15 cellular contexts compared by ENCODE assay signal in genomic region chr1:116506132-116507004, GRCh38.
A peak's percentile ranks its signal among the peaks of the same experiment; 100 is the strongest.
DNase-seq lines count a peak whose midpoint lies in the region; TF ChIP-seq lines count a peak whose summit lies in the region.
"Had no signal": no experiment of that assay in that cellular context is flagged by ENCODE, and none has a peak within 500 bp of the region (broad histone marks: within the 10 kb centered on the region; RNA-seq: fewer than 3 reads in every experiment).

No MANE protein-coding gene starts in this region.

- H3K36me3 Mint-ChIP-seq in activated CD4-positive, alpha-beta memory T cell treated with anti-CD3 and anti-CD28 coated beads, Interleukin-2, amount 10 ng/mL, durations not matched to agents 7 days and 5 days (ENCODE audit: low read depth): peaks cover 39% of the 10 kb centered on the region
- H3K36me3 Mint-ChIP-seq: neural progenitor cell had no signal

- H3K4me2 ChIP-seq in mesenchymal stem cell (ENCODE audit: low read length, poor library complexity, severe bottlenecking): no peak overlapping the region
- H3K4me2 ChIP-seq: neural progenitor cell had no signal

- H3K27ac ChIP-seq in HL-60 (replicated peaks): peak overlapping the region; percentile 84
- no peak overlapping the region for H3K27ac ChIP-seq in mesenchymal stem cell (ENCODE audit: low read length, poor library complexity, severe bottlenecking)
- H3K27ac ChIP-seq in dorsolateral prefrontal cortex: no peak overlapping the region
- H3K27ac ChIP-seq: 22Rv1, neural progenitor cell, tibial artery had no signal

- no peak overlapping the region for H3K14ac ChIP-seq in mesenchymal stem cell (ENCODE audit: low read length in 2 of 2)

- H3K27ac Mint-ChIP-seq in activated CD4-positive, alpha-beta memory T cell treated with anti-CD3 and anti-CD28 coated beads, Interleukin-2, amount 10 ng/mL, durations not matched to agents 7 days and 5 days: peak overlapping the region; percentile 89
- H3K27ac Mint-ChIP-seq: neural progenitor cell had no signal

- intact Hi-C loops in dorsolateral prefrontal cortex (cut with DNase I): no loop called here

- no peaks in the 10 kb centered on the region for H3K27me3 Mint-ChIP-seq in activated CD4-positive, alpha-beta memory T cell treated with anti-CD3 and anti-CD28 coated beads, Interleukin-2, amount 10 ng/mL, durations not matched to agents 7 days and 5 days

- H2BK5ac ChIP-seq in mesenchymal stem cell (ENCODE audit: low read depth, low read length, poor library complexity, severe bottlenecking): no peak overlapping the region

- no peaks in the 10 kb centered on the region for H3K27me3 ChIP-seq in HL-60 (ENCODE audit: insufficient read depth, poor library complexity, severe bottlenecking)
- H3K27me3 ChIP-seq in mesenchymal stem cell (ENCODE audit: control insufficient read depth in 1 of 2, insufficient read depth in 1 of 2, low read length in 2 of 2): no peaks in the 10 kb centered on the region
- H3K27me3 ChIP-seq in dorsolateral prefrontal cortex: no peaks in the 10 kb centered on the region
- H3K27me3 ChIP-seq: neural progenitor cell, tibial artery had no signal

- no peak overlapping the region for H3K23ac ChIP-seq in mesenchymal stem cell (ENCODE audit: low read length in 2 of 2)

- TF ChIP-seq CTCF in HL-60 (IDR thresholded peaks at IDR 0.05; ENCODE audit: insufficient read depth, low read length): no peak
- no peak for TF ChIP-seq CTCF in dorsolateral prefrontal cortex (IDR thresholded peaks at IDR 0.05 in 54 of 56, conservative IDR thresholded peaks at IDR 0.05 in 2 of 56; ENCODE audit: low read depth in 1 of 56, partially characterized antibody in 56 of 56)

- POLR2A ChIA-PET in activated CD4-positive, alpha-beta memory T cell treated with anti-CD3 and anti-CD28 coated beads, Interleukin-2, amount 10 ng/mL, durations not matched to agents 7 days and 5 days (lab: Charles Lee): interaction anchor here (0.8 to 3.8 kb wide), 4 partner anchors 9 to 89 kb away, joined by 3 to 92 read pairs (median 10); partner anchors contain the start of gene CD58

- peak overlapping the region; percentile 44 for H2BK15ac ChIP-seq in mesenchymal stem cell (ENCODE audit: low read depth, poor library complexity, severe bottlenecking)

- no peak overlapping the region for H3K18ac ChIP-seq in mesenchymal stem cell (ENCODE audit: low read depth in 1 of 2, low read length in 2 of 2)

- no peak overlapping the region for H4K91ac ChIP-seq in mesenchymal stem cell (ENCODE audit: low read length)

- H3K4me1 Mint-ChIP-seq in activated CD4-positive, alpha-beta memory T cell treated with anti-CD3 and anti-CD28 coated beads, Interleukin-2, amount 10 ng/mL, durations not matched to agents 7 days and 5 days: peaks cover 88% of the 10 kb centered on the region

- H3K79me1 ChIP-seq in mesenchymal stem cell (replicated peaks; ENCODE audit: low read length, poor library complexity, severe bottlenecking): no peaks in the 10 kb centered on the region

- no peaks in the 10 kb centered on the region for H3K9me3 ChIP-seq in mesenchymal stem cell (ENCODE audit: control insufficient read depth, low read length)
- H3K9me3 ChIP-seq: tibial artery had no signal

- H3K4me3 ChIP-seq in HL-60 (replicated peaks; ENCODE audit: insufficient read depth, low read length) (no peak overlapping the region), mesenchymal stem cell (ENCODE audit: insufficient read depth in 1 of 2, low read depth in 1 of 2, low read length in 2 of 2) (no peak overlapping the region), dorsolateral prefrontal cortex (no peak overlapping the region)
- H3K4me3 ChIP-seq: HAP-1, neural progenitor cell, tibial artery had no signal

- H2BK120ac ChIP-seq in mesenchymal stem cell (ENCODE audit: low read depth, low read length): no peak overlapping the region

- no peak overlapping the region for H2BK12ac ChIP-seq in mesenchymal stem cell (ENCODE audit: low read length in 2 of 2)

- H3K4me1 ChIP-seq in mesenchymal stem cell (ENCODE audit: control insufficient read depth, insufficient read depth, low read depth, low read length): peaks cover 13% of the 10 kb centered on the region

- H3K4ac ChIP-seq in mesenchymal stem cell (ENCODE audit: low read depth in 1 of 2, low read length in 2 of 2): no peak overlapping the region

- DNase-seq in DMS53 (lab: John Stamatoyannopoulos, UW) (peak; percentile 14), DMS53 treated with DMSO at 0.1 percent for 48 hours (lab: John Stamatoyannopoulos, UW; ENCODE audit: unreplicated experiment) (no peak), HL-60 (ENCODE audit: low read depth in 1 of 2, low spot score in 1 of 2) (no peak), mesenchymal stem cell (no peak), dorsolateral prefrontal cortex (no peak), UCSD-AML1 (lab: John Stamatoyannopoulos, UW; ENCODE audit: unreplicated experiment) (no peak), cerebellar nuclear complex (lab: John Stamatoyannopoulos, UW) (no peak)
- DNase-seq in activated CD4-positive, alpha-beta memory T cell treated with anti-CD3 and anti-CD28 coated beads, Interleukin-2, amount 10 ng/mL, durations not matched to agents 7 days and 5 days: no peak
- DNase-seq: activated CD8-positive, alpha-beta memory T cell treated with anti-CD3 and anti-CD28 coated beads, Interleukin-2, amount 50 U/mL, for 4 hours; amygdala; T-helper 9 cell; tibial artery had no signal

- H3K9ac ChIP-seq in mesenchymal stem cell (ENCODE audit: low read length): no peak overlapping the region
- H3K9ac ChIP-seq: neural progenitor cell had no signal

- H3K9me3 Mint-ChIP-seq in activated CD4-positive, alpha-beta memory T cell treated with anti-CD3 and anti-CD28 coated beads, Interleukin-2, amount 10 ng/mL, durations not matched to agents 7 days and 5 days: peaks cover under 1% of the 10 kb centered on the region

- WGBS in mesenchymal stem cell: 92% methylated on average over 7 of the region's 7 CpGs

- CTCF ChIA-PET in activated CD4-positive, alpha-beta memory T cell treated with anti-CD3 and anti-CD28 coated beads, Interleukin-2, amount 10 ng/mL, durations not matched to agents 7 days and 5 days (lab: Charles Lee): interaction anchor here (1.2 kb wide), 1 partner anchor 21 kb away, joined by 4 read pairs; no protein-coding TSS in a partner anchor

- H2AK5ac ChIP-seq in mesenchymal stem cell (ENCODE audit: low read length, severe bottlenecking): no peak overlapping the region

- H4K8ac ChIP-seq in mesenchymal stem cell (ENCODE audit: low read length): no peak overlapping the region

- H3K36me3 ChIP-seq in mesenchymal stem cell (ENCODE audit: control insufficient read depth in 1 of 2, insufficient read depth in 2 of 2, low read depth in 1 of 2, low read length in 2 of 2): no peaks in the 10 kb centered on the region
- H3K36me3 ChIP-seq: HAP-1, neural progenitor cell, tibial artery had no signal

- H2AFZ ChIP-seq in mesenchymal stem cell (ENCODE audit: low read depth, low read length): no peak overlapping the region
- H2AFZ ChIP-seq: neural progenitor cell had no signal

- no peak overlapping the region for H3K4me3 Mint-ChIP-seq in activated CD4-positive, alpha-beta memory T cell treated with anti-CD3 and anti-CD28 coated beads, Interleukin-2, amount 10 ng/mL, durations not matched to agents 7 days and 5 days
- H3K4me3 Mint-ChIP-seq: neural progenitor cell had no signal
